8 cellular contexts compared by ENCODE assay signal in the genomic region with DNA sequence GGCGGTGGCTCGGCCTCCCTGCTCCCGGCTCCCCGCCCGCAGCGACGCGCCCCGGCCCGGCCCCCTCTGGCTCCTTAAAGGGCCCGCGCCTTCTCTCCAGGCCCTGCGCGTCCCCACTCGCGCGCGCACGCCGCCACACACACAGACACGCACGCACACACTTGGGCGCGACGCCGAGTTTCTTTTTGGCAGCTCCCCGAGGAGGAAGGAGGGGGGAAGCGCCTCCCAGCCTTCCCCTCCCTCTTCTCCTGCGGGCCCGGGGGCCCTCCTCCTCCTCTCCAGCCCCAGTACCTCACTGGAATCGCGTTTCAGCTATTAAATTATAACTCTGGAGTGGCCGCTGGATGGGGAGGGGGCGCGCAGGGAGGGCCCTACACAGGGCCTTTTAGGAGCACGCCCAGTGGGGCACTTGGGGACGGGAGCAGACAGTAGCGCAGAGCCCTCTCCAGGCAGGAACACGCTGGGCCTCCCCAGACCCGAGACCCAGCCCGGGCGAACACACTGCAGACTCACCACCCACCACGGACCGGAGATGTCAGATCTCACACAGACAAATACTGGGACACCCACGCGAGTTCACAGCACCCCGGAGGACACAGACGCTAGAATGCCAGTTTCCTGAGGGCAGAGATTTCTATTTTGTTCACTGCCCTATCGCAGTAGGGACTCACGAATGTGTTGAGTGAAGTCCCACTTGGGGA. TPM values are rescaled to one million over a fixed set of nuclear protein-coding genes. Genes with fewer than 3 reads are reported as not detected.
DNase-seq lines count a peak whose midpoint lies in the region; ATAC-seq, FAIRE-seq and TF ChIP-seq lines count a peak whose summit lies in the region.

No MANE protein-coding gene starts in this region.

- H3K4me3 Mint-ChIP-seq in activated naive CD4-positive, alpha-beta T cell treated with anti-CD3 and anti-CD28 coated beads, Interleukin-2, amount 10 ng/mL, durations not matched to agents 7 days and 5 days: peak overlapping the region; percentile 81

- H3K9me3 ChIP-seq in MG63: no peaks in the 10 kb centered on the region
- no peaks in the 10 kb centered on the region for H3K9me3 ChIP-seq in gastroesophageal sphincter

- TF ChIP-seq POLR2A in H54 (IDR thresholded peaks at IDR 0.05; ENCODE audit: low read depth, low read length) (no peak), gastroesophageal sphincter (IDR thresholded peaks at IDR 0.05) (no peak)

- TF ChIP-seq EP300 in gastroesophageal sphincter (IDR thresholded peaks at IDR 0.05): no peak

- WGBS in gastroesophageal sphincter (ENCODE audit: low coverage in 1 of 2), 2 donors: 17% methylated on average over 2 of the region's 50 CpGs; no CpG with 5 or more reads in 1 of the 2 donors

- peak; percentile 89 for ATAC-seq in gastroesophageal sphincter

- peak overlapping the region; percentile 62 to 100 (median 99) for H3K27ac ChIP-seq in gastroesophageal sphincter

- peaks cover 0 to 60% (median 44%) of the 10 kb centered on the region in 3 donors for H3K4me1 ChIP-seq in gastroesophageal sphincter

- CTCF ChIA-PET in activated naive CD4-positive, alpha-beta T cell treated with anti-CD3 and anti-CD28 coated beads, Interleukin-2, amount 10 ng/mL, durations not matched to agents 7 days and 5 days (lab: Charles Lee): no interaction called here

- peaks cover 15% of the 10 kb centered on the region for H3K27me3 Mint-ChIP-seq in activated naive CD4-positive, alpha-beta T cell treated with anti-CD3 and anti-CD28 coated beads, Interleukin-2, amount 10 ng/mL, durations not matched to agents 7 days and 5 days

- H3K27ac Mint-ChIP-seq in activated naive CD4-positive, alpha-beta T cell treated with anti-CD3 and anti-CD28 coated beads, Interleukin-2, amount 10 ng/mL, durations not matched to agents 7 days and 5 days: peak overlapping the region; percentile 80

- no peaks in the 10 kb centered on the region for H3K9me3 Mint-ChIP-seq in activated naive CD4-positive, alpha-beta T cell treated with anti-CD3 and anti-CD28 coated beads, Interleukin-2, amount 10 ng/mL, durations not matched to agents 7 days and 5 days

- H3K4me1 Mint-ChIP-seq in activated naive CD4-positive, alpha-beta T cell treated with anti-CD3 and anti-CD28 coated beads, Interleukin-2, amount 10 ng/mL, durations not matched to agents 7 days and 5 days: peaks cover 30% of the 10 kb centered on the region

- DNase-seq in EH (ENCODE audit: low read depth): peak; percentile 96
- peak; percentile 86 for DNase-seq in H54 (ENCODE audit: insufficient read length, low spot score)
- DNase-seq in MG63: peak; percentile 95
- DNase-seq in SK-MEL-5 (ENCODE audit: low read depth, low spot score): peak; percentile 84
- DNase-seq in activated naive CD4-positive, alpha-beta T cell treated with anti-CD3 and anti-CD28 coated beads, Interleukin-2, amount 10 ng/mL, durations not matched to agents 7 days and 5 days: peak; percentile 90
- DNase-seq in nucleus accumbens (lab: John Stamatoyannopoulos, UW): peak; percentile 43 to 95 (median 84)
- peak; percentile 88 for DNase-seq in superior temporal gyrus (ENCODE audit: extremely low spot score)

- peak in 2 of 4 experiments; percentile 18 to 30 for TF ChIP-seq CTCF in gastroesophageal sphincter (IDR thresholded peaks at IDR 0.05)

- H3K36me3 ChIP-seq in MG63 (no peaks in the 10 kb centered on the region), gastroesophageal sphincter (no peaks in the 10 kb centered on the region)

- FAIRE-seq in H54 (lab: Jason Lieb, UNC): no peak

- in situ Hi-C loops in SK-MEL-5 (cut with HindIII; ENCODE audit: low pct_unique_long_range_greater_than_20kb, low sequenced_read_pairs): no loop called here

- no peaks in the 10 kb centered on the region for H3K36me3 Mint-ChIP-seq in activated naive CD4-positive, alpha-beta T cell treated with anti-CD3 and anti-CD28 coated beads, Interleukin-2, amount 10 ng/mL, durations not matched to agents 7 days and 5 days

- H3K4me3 ChIP-seq in MG63 (peak overlapping the region; percentile 42), gastroesophageal sphincter (peak overlapping the region in 1 of 2 donors; percentile 99)

- no peaks in the 10 kb centered on the region for H3K27me3 ChIP-seq in MG63
- no peaks in the 10 kb centered on the region for H3K27me3 ChIP-seq in gastroesophageal sphincter

RNA-seq across cellular contexts. Expression of a gene that starts 0.4 kb away (rescaled TPM):
- 17.0 and 32.9 TPM in 2 replicates for total RNA-seq in MG63 (2014; rRNA removed; shearing (Covaris generic); ENCODE audit: low replicate concordance)
- total RNA-seq in SK-MEL-5 (2014; rRNA removed; shearing (Covaris generic)): 23.3 and 33.9 TPM in 2 replicates
- polyA plus RNA-seq in SK-MEL-5 (2015; cell fraction: cytosol; rRNA removed): 161 and 175 TPM in 2 replicates
- polyA plus RNA-seq in SK-MEL-5 (2015; cell fraction: nucleus; rRNA removed): 131 and 142 TPM in 2 replicates
- 100 to 1,000 TPM in 2 of 4 donors, 10 to 100 TPM in 2; 67.2 to 148 (median 105) TPM for total RNA-seq in gastroesophageal sphincter
